Comparison of ENCODE assay signal across 9 cellular contexts in genomic region chr12:6224550-6224949, GRCh38. TPM values are rescaled to one million over a fixed set of nuclear protein-coding genes. Genes with fewer than 3 reads are reported as not detected.
DNase-seq lines count a peak whose midpoint lies in the region; ATAC-seq and TF ChIP-seq lines count a peak whose summit lies in the region.
"Had no signal": no experiment of that assay in that cellular context is flagged by ENCODE, and none has a peak within 500 bp of the region (broad histone marks: within the 10 kb centered on the region; RNA-seq: fewer than 3 reads in every experiment).

No MANE protein-coding gene starts in this region.

- no peak overlapping the region for H3K4me3 Mint-ChIP-seq in glutamatergic neuron (ENCODE audit: unreplicated experiment)
- H3K4me3 Mint-ChIP-seq: activated T-cell treated with anti-CD3 and anti-CD28 coated beads, Interleukin-2, amount 50 U/mL, for 72 hours had no signal

- DNase-seq in NCI-H1694 treated with DMSO at 0.1 percent for 48 hours (lab: John Stamatoyannopoulos, UW) (peak; percentile 92), breast epithelium (ENCODE audit: low spot score in 2 of 2) (no peak), medulla oblongata (ENCODE audit: extremely low spot score) (peak; percentile 89), glutamatergic neuron (no peak), NOMO-1 treated with dmso at 0.1 percent for 144 hours (lab: John Stamatoyannopoulos, UW; ENCODE audit: unreplicated experiment) (no peak)
- DNase-seq: activated T-cell treated with anti-CD3 and anti-CD28 coated beads, Interleukin-2, amount 50 U/mL, for 72 hours had no signal

- H3K9me3 Mint-ChIP-seq in glutamatergic neuron (ENCODE audit: unreplicated experiment): peaks cover 5% of the 10 kb centered on the region
- H3K9me3 Mint-ChIP-seq: activated T-cell treated with anti-CD3 and anti-CD28 coated beads, Interleukin-2, amount 50 U/mL, for 72 hours had no signal

- H3K27ac Mint-ChIP-seq in glutamatergic neuron (ENCODE audit: unreplicated experiment): no peak overlapping the region
- H3K27ac Mint-ChIP-seq: activated T-cell treated with anti-CD3 and anti-CD28 coated beads, Interleukin-2, amount 50 U/mL, for 72 hours had no signal

- H3K27me3 Mint-ChIP-seq in glutamatergic neuron (ENCODE audit: unreplicated experiment): peaks cover 2% of the 10 kb centered on the region

- H3K36me3 Mint-ChIP-seq in glutamatergic neuron (ENCODE audit: unreplicated experiment): no peaks in the 10 kb centered on the region

- H3K4me1 ChIP-seq in breast epithelium: peaks cover 27 to 56% of the 10 kb centered on the region in 2 donors
- H3K4me1 ChIP-seq in thymus (ENCODE audit: control insufficient read depth, insufficient read depth, low read length): peaks cover 2% of the 10 kb centered on the region

- no peak for TF ChIP-seq POLR2A in breast epithelium (IDR thresholded peaks at IDR 0.05)

- H3K9me3 ChIP-seq in breast epithelium (no peaks in the 10 kb centered on the region), thymus (ENCODE audit: control insufficient read depth) (no peaks in the 10 kb centered on the region)

- TF ChIP-seq CTCF in breast epithelium (IDR thresholded peaks at IDR 0.05) (no peak), glutamatergic neuron (IDR thresholded peaks at IDR 0.05; ENCODE audit: partially characterized antibody, unreplicated experiment) (no peak)

- H3K27ac ChIP-seq in breast epithelium: peak overlapping the region; percentile 95 to 96
- H3K27ac ChIP-seq in thymus (ENCODE audit: low read depth): peak overlapping the region; percentile 12

- intact Hi-C loops in breast epithelium (cut with DNase I; ENCODE audit: low total_unique reads): no loop called here

- peaks cover 11% of the 10 kb centered on the region for H3K4me1 Mint-ChIP-seq in glutamatergic neuron (ENCODE audit: low read depth, unreplicated experiment)

- H3K27me3 ChIP-seq in breast epithelium: no peaks in the 10 kb centered on the region
- H3K27me3 ChIP-seq in thymus (ENCODE audit: control insufficient read depth, insufficient read depth): no peaks in the 10 kb centered on the region

- ATAC-seq in HG03108 (IDR thresholded peaks at IDR 0.05; ENCODE audit: unreplicated experiment) (no peak), HG03460 (IDR thresholded peaks at IDR 0.05; ENCODE audit: unreplicated experiment) (no peak)
- ATAC-seq: activated T-cell treated with anti-CD3 and anti-CD28 coated beads, Interleukin-2, amount 50 U/mL, for 72 hours had no signal

- no peaks in the 10 kb centered on the region for H3K36me3 ChIP-seq in breast epithelium
- no peaks in the 10 kb centered on the region for H3K36me3 ChIP-seq in thymus (ENCODE audit: control insufficient read depth, insufficient read depth)

- WGBS in thymus: 98% methylated on average over 10 of the region's 10 CpGs

- no peak overlapping the region for H3K4me3 ChIP-seq in breast epithelium
- no peak overlapping the region for H3K4me3 ChIP-seq in thymus (ENCODE audit: low read length)

RNA-seq across cellular contexts. Expression of gene CD9, which starts 24.4 kb away (rescaled TPM):
- total RNA-seq in breast epithelium (100 to 1,000 TPM in 2 of 3 donors, 10 to 100 TPM in 1; 91.1 to 436 (median 243) TPM), glutamatergic neuron (ENCODE audit: unreplicated experiment) (17.6 TPM)
- 198 TPM for polyA plus RNA-seq in thymus

Comparison
In these comparisons a context has a peak if more than half of its experiments do, and no peak if none do; other contexts are left out.
1. DNase-seq: peak in NCI-H1694 treated with DMSO at 0.1 percent for 48 hours (single experiment) and medulla oblongata (single experiment); none in breast epithelium (0 of 2), glutamatergic neuron (single experiment) and NOMO-1 treated with dmso at 0.1 percent for 144 hours (single experiment).